In the genomic region with DNA sequence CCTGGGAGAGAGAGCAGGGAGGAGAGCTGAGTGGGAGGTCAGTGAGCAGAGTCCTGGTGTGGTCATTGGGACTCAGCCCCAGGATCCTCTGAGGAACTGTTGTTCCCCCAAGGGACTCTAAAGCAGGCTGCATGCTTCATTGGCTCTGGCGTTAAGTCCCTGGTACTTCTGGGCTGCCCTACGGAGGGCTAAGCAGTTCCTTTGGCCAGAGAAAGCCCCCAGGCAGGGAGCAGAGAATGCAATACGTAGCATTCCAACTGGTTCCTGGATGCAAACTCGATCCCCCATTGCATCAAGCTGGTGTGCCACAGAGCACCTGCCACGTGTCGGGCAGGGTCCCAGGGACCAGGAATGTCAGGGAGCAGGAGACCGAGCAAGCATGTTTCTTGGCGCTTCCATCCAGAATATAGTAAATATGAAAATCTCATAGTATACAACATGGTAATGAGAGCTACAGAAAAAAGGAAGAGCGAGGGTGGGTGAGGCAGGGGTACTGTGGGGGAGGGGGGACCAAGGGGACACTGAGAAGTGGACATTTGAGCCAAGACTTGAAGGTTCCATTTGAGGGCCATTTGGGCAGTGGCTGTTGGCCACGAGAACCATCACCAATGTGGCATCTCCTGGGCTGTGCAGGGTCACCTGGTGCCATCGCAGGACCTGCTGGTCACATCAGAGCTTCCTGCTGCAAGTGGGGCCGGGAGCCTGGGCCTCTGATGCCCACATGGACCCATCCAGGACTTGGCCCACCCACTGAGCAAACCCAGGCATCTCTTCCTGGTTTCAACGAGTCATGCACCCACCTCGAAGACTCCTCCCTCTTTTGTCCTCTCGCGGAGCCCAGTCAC, we compare ENCODE assay signal across 18 cellular contexts.
"Had no signal": no experiment of that assay in that cellular context is flagged by ENCODE, and none has a peak within 500 bp of the region (broad histone marks: within the 10 kb centered on the region; RNA-seq: fewer than 3 reads in every experiment).

No MANE protein-coding gene starts in this region.

- H3K27me3 ChIP-seq: brain microvascular endothelial cell, colonic mucosa, heart right ventricle, ovary, thyroid gland had no signal

- H3K36me3 Mint-ChIP-seq: immature natural killer cell, WTC11 had no signal

- H3K4me3 Mint-ChIP-seq: activated CD4-positive, alpha-beta memory T cell treated with anti-CD3 and anti-CD28 coated beads, Interleukin-2, amount 10 ng/mL, durations not matched to agents 7 days and 5 days; activated naive CD4-positive, alpha-beta T cell treated with anti-CD3 and anti-CD28 coated beads for 36 hours; activated T-cell treated with anti-CD3 and anti-CD28 coated beads, Interleukin-2, amount 50 U/mL, for 24 hours; central memory CD8-positive, alpha-beta T cell; immature natural killer cell; neural crest cell; T-helper 2 cell treated with Interferon-gamma antibody and Interleukin-4, amounts not matched to agents 5 μg/mL and 100 μg/mL, for 36 hours; WTC11 had no signal

- H3K27ac Mint-ChIP-seq: activated CD4-positive, alpha-beta memory T cell treated with anti-CD3 and anti-CD28 coated beads, Interleukin-2, amount 10 ng/mL, durations not matched to agents 7 days and 5 days; activated naive CD4-positive, alpha-beta T cell treated with anti-CD3 and anti-CD28 coated beads for 36 hours; activated T-cell treated with anti-CD3 and anti-CD28 coated beads, Interleukin-2, amount 50 U/mL, for 24 hours; activated T-helper 2 cell treated with anti-CD3 and anti-CD28 coated beads, Interferon-gamma antibody, Interleukin-2, Interleukin-4, amounts not matched to agents 10 μg/mL and 5 μg/mL and 100 μg/mL, durations not matched to agents 14 hours and 24 hours and 36 hours; immature natural killer cell; T-helper 2 cell treated with Interferon-gamma antibody and Interleukin-4, amounts not matched to agents 5 μg/mL and 100 μg/mL, for 36 hours had no signal

- H3K36me3 ChIP-seq: brain microvascular endothelial cell, colonic mucosa, heart right ventricle, lower lobe of right lung, ovary, thyroid gland had no signal

- H3K9me3 ChIP-seq: colonic mucosa, lower lobe of right lung, ovary, thyroid gland had no signal

- DNase-seq: activated CD4-positive, alpha-beta memory T cell treated with anti-CD3 and anti-CD28 coated beads, Interleukin-2, amount 10 ng/mL, durations not matched to agents 7 days and 5 days; activated CD4-positive, alpha-beta T cell treated with anti-CD3 and anti-CD28 coated beads for 48 hours; activated naive CD4-positive, alpha-beta T cell treated with anti-CD3 and anti-CD28 coated beads for 36 hours; activated T-cell treated with anti-CD3 and anti-CD28 coated beads, Interleukin-2, amount 50 U/mL, for 24 hours; brain microvascular endothelial cell; colonic mucosa; heart right ventricle; immature natural killer cell; lower lobe of right lung; stimulated activated naive CD4-positive, alpha-beta T cell had no signal

- H3K4me1 Mint-ChIP-seq: activated CD4-positive, alpha-beta memory T cell treated with anti-CD3 and anti-CD28 coated beads, Interleukin-2, amount 10 ng/mL, durations not matched to agents 7 days and 5 days; central memory CD8-positive, alpha-beta T cell; immature natural killer cell; WTC11 had no signal

- H3K27ac ChIP-seq: brain microvascular endothelial cell, colonic mucosa, heart right ventricle, lower lobe of right lung, ovary, thyroid gland had no signal

- H3K9me3 Mint-ChIP-seq: activated CD4-positive, alpha-beta memory T cell treated with anti-CD3 and anti-CD28 coated beads, Interleukin-2, amount 10 ng/mL, durations not matched to agents 7 days and 5 days; activated naive CD4-positive, alpha-beta T cell treated with anti-CD3 and anti-CD28 coated beads for 36 hours; activated T-cell treated with anti-CD3 and anti-CD28 coated beads, Interleukin-2, amount 50 U/mL, for 24 hours; activated T-helper 2 cell treated with anti-CD3 and anti-CD28 coated beads, Interferon-gamma antibody, Interleukin-2, Interleukin-4, amounts not matched to agents 10 μg/mL and 5 μg/mL and 100 μg/mL, durations not matched to agents 14 hours and 24 hours and 36 hours; central memory CD8-positive, alpha-beta T cell; T-helper 2 cell treated with Interferon-gamma antibody and Interleukin-4, amounts not matched to agents 5 μg/mL and 100 μg/mL, for 36 hours had no signal

- H3K4me3 ChIP-seq: colonic mucosa, heart right ventricle, lower lobe of right lung, ovary, thyroid gland had no signal

- H3K4me1 ChIP-seq: colonic mucosa, heart right ventricle, lower lobe of right lung, thyroid gland had no signal

- ATAC-seq: esophagus mucosa, WTC11 had no signal
